ENCODE assay signal across 6 cellular contexts in genomic region chr11:56953907-56954306, GRCh38. TPM values are rescaled to one million over a fixed set of nuclear protein-coding genes. Genes with fewer than 3 reads are reported as not detected.
"Had no signal": no experiment of that assay in that cellular context is flagged by ENCODE, and none has a peak within 500 bp of the region (broad histone marks: within the 10 kb centered on the region; RNA-seq: fewer than 3 reads in every experiment).

No MANE protein-coding gene starts in this region.

RNA-seq across cellular contexts. Expression of gene OR5AK2, which starts 34.8 kb away (rescaled TPM):
- polyA plus RNA-seq: endothelial cell of umbilical vein, esophagus, fibroblast of lung, foreskin keratinocyte, heart left ventricle, heart right ventricle had no signal
